ENCODE assay signal across 8 cellular contexts in genomic region chr13:20902438-20903163, GRCh38. TPM values are rescaled to one million over a fixed set of nuclear protein-coding genes. Genes with fewer than 3 reads are reported as not detected.
DNase-seq lines count a peak whose midpoint lies in the region; ATAC-seq and TF ChIP-seq lines count a peak whose summit lies in the region.

Gene XPO4, minus strand, starts transcription at chr13:20902746. Its CDS starts 8 bp downstream, at chr13:20902738.

- H3K14ac ChIP-seq in mesenchymal stem cell (ENCODE audit: low read length in 2 of 2): peak within 1 kb of the TSS in 1 of 2 experiments; percentile 82

- H3K18ac ChIP-seq in mesenchymal stem cell (ENCODE audit: low read depth in 1 of 2, low read length in 2 of 2): peak within 1 kb of the TSS; percentile 88 to 99

- peak within 1 kb of the TSS; percentile 89 for H2BK120ac ChIP-seq in mesenchymal stem cell (ENCODE audit: low read depth, low read length)

- H3K4me2 ChIP-seq in BLaER1 treated with 17β-estradiol and CSF1 and Interleukin-3, amounts not matched to agents 10 nM and 100 nM: peak within 1 kb of the TSS; percentile 70 to 96 (median 88)
- H3K4me2 ChIP-seq in mesenchymal stem cell (ENCODE audit: low read length, poor library complexity, severe bottlenecking): peak within 1 kb of the TSS; percentile 98

- peak within 1 kb of the TSS; percentile 99 for H4K91ac ChIP-seq in mesenchymal stem cell (ENCODE audit: low read length)

- peaks cover 13 to 26% (median 21%) of the 10 kb centered on the region in 10 experiments for H3K4me1 ChIP-seq in BLaER1 treated with 17β-estradiol and CSF1 and Interleukin-3, amounts not matched to agents 10 nM and 100 nM
- H3K4me1 ChIP-seq in effector memory CD4-positive, alpha-beta T cell (ENCODE audit: control insufficient read depth, insufficient read depth, low read length, poor library complexity, severe bottlenecking): no peaks in the 10 kb centered on the region
- no peaks in the 10 kb centered on the region for H3K4me1 ChIP-seq in mesenchymal stem cell (ENCODE audit: control insufficient read depth, insufficient read depth, low read depth, low read length)

- H3K36me3 ChIP-seq in BLaER1 treated with 17β-estradiol and CSF1 and Interleukin-3, amounts not matched to agents 10 nM and 100 nM: peaks cover 10 to 36% (median 32%) of the 10 kb centered on the region in 11 experiments; a peak in 21 of 22 replicates
- H3K36me3 ChIP-seq in effector memory CD4-positive, alpha-beta T cell (ENCODE audit: control insufficient read depth, insufficient read depth, low read length): peaks cover 6% of the 10 kb centered on the region
- peaks cover 3 to 12% of the 10 kb centered on the region in 2 experiments for H3K36me3 ChIP-seq in mesenchymal stem cell (ENCODE audit: control insufficient read depth in 1 of 2, insufficient read depth in 2 of 2, low read depth in 1 of 2, low read length in 2 of 2)

- WGBS in mesenchymal stem cell: 1% methylated on average over 63 of the region's 81 CpGs

- peak within 1 kb of the TSS in 1 of 2 experiments; percentile 10 for H2BK12ac ChIP-seq in mesenchymal stem cell (ENCODE audit: low read length in 2 of 2)

- H3K4me3 ChIP-seq in BLaER1 treated with 17β-estradiol and CSF1 and Interleukin-3, amounts not matched to agents 10 nM and 100 nM: peak within 1 kb of the TSS; percentile 83 to 99 (median 95)
- H3K4me3 ChIP-seq in effector memory CD4-positive, alpha-beta T cell (ENCODE audit: insufficient read depth, low read depth, low read length, poor library complexity, severe bottlenecking): peak within 1 kb of the TSS; percentile 88
- peak within 1 kb of the TSS; percentile 80 to 82 for H3K4me3 ChIP-seq in mesenchymal stem cell (ENCODE audit: insufficient read depth in 1 of 2, low read depth in 1 of 2, low read length in 2 of 2)

- H3K27me3 ChIP-seq in BLaER1 treated with 17β-estradiol and CSF1 and Interleukin-3, amounts not matched to agents 10 nM and 100 nM: no peaks in the 10 kb centered on the region
- H3K27me3 ChIP-seq in effector memory CD4-positive, alpha-beta T cell (replicated peaks; ENCODE audit: control insufficient read depth, insufficient read depth, low read length, poor library complexity, severe bottlenecking): no peaks in the 10 kb centered on the region
- H3K27me3 ChIP-seq in mesenchymal stem cell (ENCODE audit: control insufficient read depth in 1 of 2, insufficient read depth in 1 of 2, low read length in 2 of 2): no peaks in the 10 kb centered on the region

- H4K20me1 ChIP-seq in BLaER1 treated with 17β-estradiol and CSF1 and Interleukin-3, amounts not matched to agents 10 nM and 100 nM: peaks cover 0 to 44% (median 37%) of the 10 kb centered on the region in 11 experiments; a peak in 18 of 22 replicates

- ATAC-seq in HG03432 (IDR thresholded peaks at IDR 0.05; ENCODE audit: unreplicated experiment): peak; percentile 97

- DNase-seq in NCI-H82 treated with DMSO at 0.1 percent for 48 hours (lab: John Stamatoyannopoulos, UW; ENCODE audit: unreplicated experiment) (peak; percentile 59), mesenchymal stem cell (peak; percentile 86)
- DNase-seq in activated CD8-positive, alpha-beta memory T cell treated with anti-CD3 and anti-CD28 coated beads for 24 hours: peak; percentile 92
- peak; percentile 65 to 68 (median 67) for DNase-seq in effector memory CD4-positive, alpha-beta T cell
- peak; percentile 72 for DNase-seq in stimulated activated CD8-positive, alpha-beta memory T cell treated with anti-CD3 and anti-CD28 coated beads, Interleukin-12 subunit alpha, Interleukin-12 subunit beta, amount 100 ng/mL, for 4 hours (ENCODE audit: low read depth)

- TF ChIP-seq POLR2A in GM19193 (IDR thresholded peaks at IDR 0.05; ENCODE audit: extremely low read depth, insufficient read depth, insufficient read length): peak; percentile 88

- peak within 1 kb of the TSS; percentile 91 to 98 (median 96) for H3K9ac ChIP-seq in BLaER1 treated with 17β-estradiol and CSF1 and Interleukin-3, amounts not matched to agents 10 nM and 100 nM
- H3K9ac ChIP-seq in mesenchymal stem cell (ENCODE audit: low read length): peak within 1 kb of the TSS; percentile 90

- H3K79me1 ChIP-seq in mesenchymal stem cell (replicated peaks; ENCODE audit: low read length, poor library complexity, severe bottlenecking): peaks cover 3% of the 10 kb centered on the region

- no peaks in the 10 kb centered on the region for H3K9me3 ChIP-seq in BLaER1 treated with 17β-estradiol and CSF1 and Interleukin-3, amounts not matched to agents 10 nM and 100 nM (replicated peaks in 1 of 11)
- H3K9me3 ChIP-seq in effector memory CD4-positive, alpha-beta T cell (ENCODE audit: control insufficient read depth, low read length): no peaks in the 10 kb centered on the region
- no peaks in the 10 kb centered on the region for H3K9me3 ChIP-seq in mesenchymal stem cell (ENCODE audit: control insufficient read depth, low read length)

- H3K23ac ChIP-seq in mesenchymal stem cell (ENCODE audit: low read length in 2 of 2): peak within 1 kb of the TSS; percentile 23 to 90

- peak within 1 kb of the TSS; percentile 100 for H4K8ac ChIP-seq in mesenchymal stem cell (ENCODE audit: low read length)

- peak within 1 kb of the TSS; percentile 100 for H2AFZ ChIP-seq in mesenchymal stem cell (ENCODE audit: low read depth, low read length)

- H2BK15ac ChIP-seq in mesenchymal stem cell (ENCODE audit: low read depth, poor library complexity, severe bottlenecking): peak within 1 kb of the TSS; percentile 89

- peak within 1 kb of the TSS; percentile 38 for H2AK5ac ChIP-seq in mesenchymal stem cell (ENCODE audit: low read length, severe bottlenecking)

- H3K27ac ChIP-seq in BLaER1 treated with 17β-estradiol and CSF1 and Interleukin-3, amounts not matched to agents 10 nM and 100 nM: peak within 1 kb of the TSS; percentile 83 to 96 (median 94)
- H3K27ac ChIP-seq in effector memory CD4-positive, alpha-beta T cell (ENCODE audit: insufficient read depth, low read length, poor library complexity, severe bottlenecking): peak within 1 kb of the TSS; percentile 88
- H3K27ac ChIP-seq in mesenchymal stem cell (ENCODE audit: low read length, poor library complexity, severe bottlenecking): peak within 1 kb of the TSS; percentile 63

- peak within 1 kb of the TSS; percentile 87 to 96 for H3K4ac ChIP-seq in mesenchymal stem cell (ENCODE audit: low read depth in 1 of 2, low read length in 2 of 2)

- peak within 1 kb of the TSS; percentile 92 for H2BK5ac ChIP-seq in mesenchymal stem cell (ENCODE audit: low read depth, low read length, poor library complexity, severe bottlenecking)

RNA-seq across cellular contexts. Expression of gene XPO4, which starts in this region (rescaled TPM):
- 6.0 TPM for polyA plus RNA-seq in mesenchymal stem cell (2013, experiment 1 of 2)
- 6.0 TPM for polyA plus RNA-seq in mesenchymal stem cell (2013, experiment 2 of 2)

Comparison
In these comparisons a context has a peak if more than half of its experiments do, and no peak if none do; other contexts are left out.
1. Peak in every context shown above with its lines: DNase-seq, ATAC-seq, H3K4me3 ChIP-seq and H3K27ac ChIP-seq.